Comparison of ENCODE assay signal across 16 cellular contexts in the genomic region with DNA sequence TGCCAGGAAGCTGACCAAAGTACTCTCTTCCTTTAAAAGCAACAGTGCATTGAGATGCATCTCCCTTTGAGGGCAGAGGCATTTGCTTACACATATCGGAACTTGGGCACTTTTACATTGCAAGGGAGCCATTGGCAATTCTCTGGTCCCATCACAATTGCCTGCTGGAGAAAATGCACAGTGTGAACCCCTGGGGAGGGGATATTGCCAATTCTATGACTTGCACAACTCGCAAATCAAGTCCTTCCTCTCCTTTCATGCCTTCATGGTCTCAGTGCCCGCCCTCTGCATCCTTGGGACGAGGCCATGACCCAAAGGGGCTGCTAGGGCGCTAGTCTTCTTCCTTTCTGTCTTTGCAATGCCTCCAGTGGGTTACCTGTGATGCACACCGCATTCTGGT. TPM values are rescaled to one million over a fixed set of nuclear protein-coding genes. Genes with fewer than 3 reads are reported as not detected.
DNase-seq lines count a peak whose midpoint lies in the region; ATAC-seq, FAIRE-seq and TF ChIP-seq lines count a peak whose summit lies in the region.
"Had no signal": no experiment of that assay in that cellular context is flagged by ENCODE, and none has a peak within 500 bp of the region (broad histone marks: within the 10 kb centered on the region; RNA-seq: fewer than 3 reads in every experiment).

No MANE protein-coding gene starts in this region.

- BruUV-seq in OCI-LY7 (replicated peaks; lab: Mats Ljungman, UMichigan), result no TSS peak

- TF ChIP-seq POLR2A in NB4 (IDR thresholded peaks at IDR 0.05; ENCODE audit: extremely low read depth, insufficient read length), result no peak

- H3K27ac ChIP-seq in GM23338 (ENCODE audit: low read depth), result peak overlapping the region; percentile 97
- H3K27ac ChIP-seq in mesendoderm (ENCODE audit: low read depth, low read length), result peak overlapping the region; percentile 70
- no peak overlapping the region for H3K27ac ChIP-seq in OCI-LY7 (ENCODE audit: low read depth, low read length, poor library complexity, severe bottlenecking)
- H3K27ac ChIP-seq: KMS-11 had no signal

- no peak overlapping the region for H3K4ac ChIP-seq in mesendoderm (ENCODE audit: low read depth, low read length)

- H3K36me3 ChIP-seq in GM23338 (ENCODE audit: insufficient read depth), result no peaks in the 10 kb centered on the region
- H3K36me3 ChIP-seq in mesendoderm (ENCODE audit: control insufficient read depth, insufficient read depth, low read length), result no peaks in the 10 kb centered on the region
- no peaks in the 10 kb centered on the region for H3K36me3 ChIP-seq in OCI-LY7 (ENCODE audit: insufficient read depth, low read length)
- H3K36me3 ChIP-seq: BE2C had no signal

- no CpG with 5 or more reads among the region's 6 CpGs for WGBS in mesendoderm (ENCODE audit: extremely low coverage, insufficient coverage, low lambda C conversion rate)

- H3K79me2 ChIP-seq in GM23338 (replicated peaks; ENCODE audit: insufficient read depth) (no peaks in the 10 kb centered on the region), mesendoderm (ENCODE audit: control insufficient read depth, insufficient read depth, low read length) (no peaks in the 10 kb centered on the region), OCI-LY7 (ENCODE audit: insufficient read depth, low read depth, low read length) (no peaks in the 10 kb centered on the region)

- H4K20me1 ChIP-seq in GM23338 (replicated peaks; ENCODE audit: insufficient read depth), result no peaks in the 10 kb centered on the region
- no peaks in the 10 kb centered on the region for H4K20me1 ChIP-seq in OCI-LY7 (ENCODE audit: insufficient read depth, low read length)

- TF ChIP-seq CTCF in GM23338 (conservative IDR thresholded peaks at IDR 0.05; ENCODE audit: low read depth in 2 of 2) (no peak), NB4 (IDR thresholded peaks at IDR 0.05; ENCODE audit: low read depth, low read length) (no peak), OCI-LY7 (conservative IDR thresholded peaks at IDR 0.05; ENCODE audit: low read length) (no peak)

- H3K9me3 Mint-ChIP-seq in GM23338, result no peaks in the 10 kb centered on the region; the same call in 2 of the 3 replicates
- H3K9me3 Mint-ChIP-seq: CD8-positive, alpha-beta memory T cell had no signal

- peak overlapping the region; percentile 38 for H3K4me3 ChIP-seq in GM23338
- H3K4me3 ChIP-seq in NB4 (ENCODE audit: low read depth, low read length), result no peak overlapping the region
- H3K4me3 ChIP-seq in mesendoderm (ENCODE audit: low read length), result no peak overlapping the region
- H3K4me3 ChIP-seq in OCI-LY7 (ENCODE audit: low read depth, low read length, poor library complexity, severe bottlenecking), result no peak overlapping the region

- no peak overlapping the region for H3K23ac ChIP-seq in mesendoderm (ENCODE audit: low read length)

- H3F3A ChIP-seq in GM23338 (replicated peaks; ENCODE audit: low read depth), result no peaks in the 10 kb centered on the region; the same call in 1 of the 2 replicates

- H4K8ac ChIP-seq in mesendoderm (ENCODE audit: low read depth, low read length), result no peak overlapping the region

- peak overlapping the region; percentile 78 for H2BK5ac ChIP-seq in mesendoderm (ENCODE audit: low read length)

- H3K4me1 ChIP-seq in GM23338 (ENCODE audit: insufficient read depth) (peaks cover 36% of the 10 kb centered on the region), mesendoderm (ENCODE audit: control insufficient read depth, low read depth, low read length) (peaks cover 4% of the 10 kb centered on the region), OCI-LY7 (ENCODE audit: insufficient read depth, low read length, poor library complexity, severe bottlenecking) (no peaks in the 10 kb centered on the region)
- H3K4me1 ChIP-seq: BE2C, Caco-2 had no signal

- H3K4me1 Mint-ChIP-seq in GM23338, result peaks cover 49% of the 10 kb centered on the region
- H3K4me1 Mint-ChIP-seq: CD14-positive monocyte; CD8-positive, alpha-beta memory T cell had no signal

- H3K27me3 ChIP-seq in GM23338 (ENCODE audit: insufficient read depth), result no peaks in the 10 kb centered on the region
- no peaks in the 10 kb centered on the region for H3K27me3 ChIP-seq in mesendoderm (ENCODE audit: insufficient read depth, low read length, poor library complexity)
- H3K27me3 ChIP-seq: BE2C had no signal

- H2AFZ ChIP-seq in GM23338 (no peak overlapping the region), OCI-LY7 (ENCODE audit: low read length) (no peak overlapping the region)

- H3K27me3 Mint-ChIP-seq in GM23338 (ENCODE audit: insufficient read depth, low read depth, poor library complexity), result peaks cover 5% of the 10 kb centered on the region

- no peaks in the 10 kb centered on the region for H3K79me1 ChIP-seq in mesendoderm (ENCODE audit: low read length)

- H2AK5ac ChIP-seq in mesendoderm (ENCODE audit: low read length), result no peak overlapping the region

- no peak for FAIRE-seq in urothelium cell line (lab: Jason Lieb, UNC)
- FAIRE-seq: HepG2 had no signal

- H3K27ac Mint-ChIP-seq in GM23338, result peak overlapping the region; percentile 94
- H3K27ac Mint-ChIP-seq: CD14-positive monocyte; CD8-positive, alpha-beta memory T cell had no signal

- H4K5ac ChIP-seq in mesendoderm (ENCODE audit: low read length), result no peak overlapping the region

- H3K36me3 Mint-ChIP-seq in GM23338 (ENCODE audit: low read depth), result peaks cover 3% of the 10 kb centered on the region; the same call in 1 of the 3 replicates
- H3K36me3 Mint-ChIP-seq: CD14-positive monocyte; CD8-positive, alpha-beta memory T cell had no signal

- DNase-seq in GM23338 (ENCODE audit: low spot score), result peak; percentile 61
- peak; percentile 21 for DNase-seq in NB4 (ENCODE audit: low read depth)
- DNase-seq in iPS DF 19.7 (ENCODE audit: low read depth, low spot score), result peak; percentile 69
- no peak for DNase-seq in mesendoderm
- DNase-seq in OCI-LY7 (ENCODE audit: low spot score), result no peak
- no peak for DNase-seq in urothelium cell line (ENCODE audit: low spot score)
- no peak for DNase-seq in mesenteric fat pad (ENCODE audit: low spot score)
- DNase-seq in GM19238 (ENCODE audit: insufficient read length, low spot score), result no peak
- DNase-seq: ACHN; BE2C; Caco-2; CD8-positive, alpha-beta memory T cell had no signal

- H3K4me2 ChIP-seq in GM23338, result peak overlapping the region; percentile 50
- H3K4me2 ChIP-seq in mesendoderm (ENCODE audit: low read length), result no peak overlapping the region
- no peak overlapping the region for H3K4me2 ChIP-seq in OCI-LY7 (ENCODE audit: low read length)
- H3K4me2 ChIP-seq: KMS-11 had no signal

- H3K9me3 ChIP-seq in OCI-LY7 (ENCODE audit: low read length), result no peaks in the 10 kb centered on the region
- H3K9me3 ChIP-seq: BE2C, Caco-2 had no signal

- H3K9ac ChIP-seq in mesendoderm (ENCODE audit: low read length), result no peak overlapping the region
- H3K9ac ChIP-seq: KMS-11 had no signal

- H3K56ac ChIP-seq in mesendoderm (ENCODE audit: low read length), result peak overlapping the region; percentile 62

- H3K4me3 Mint-ChIP-seq in GM23338, result peak overlapping the region; percentile 56
- H3K4me3 Mint-ChIP-seq: CD8-positive, alpha-beta memory T cell had no signal

- intact Hi-C loops in OCI-LY7 (cut with micrococcal nuclease; ENCODE audit: unreplicated experiment), result no loop called here

- no peak overlapping the region for H2BK120ac ChIP-seq in mesendoderm (ENCODE audit: low read depth, low read length)

- no peak overlapping the region for H2BK15ac ChIP-seq in mesendoderm (replicated peaks; ENCODE audit: low read depth)

- H3K9me2 ChIP-seq in GM23338 (ENCODE audit: insufficient read depth) (no peaks in the 10 kb centered on the region), OCI-LY7 (ENCODE audit: insufficient read depth, low read length) (no peaks in the 10 kb centered on the region)

- CTCF ChIA-PET in OCI-LY7 (lab: Charles Lee; ENCODE audit: unreplicated experiment), result no interaction called here

- POLR2A ChIA-PET in OCI-LY7 (lab: Charles Lee), result interaction anchor here (0.5 kb wide), 1 partner anchor 100 kb away, joined by 3 read pairs; no protein-coding TSS in a partner anchor

- ATAC-seq in GM23338, result peak; percentile 34
- ATAC-seq: HCT116, HepG2 had no signal

- no peak overlapping the region for H3K18ac ChIP-seq in mesendoderm (ENCODE audit: low read length)

TF ChIP-seq in GM23338, 12 proteins besides CTCF, POLR2A, EP300 and RAD21 (continues in another document):
- peak; percentile 72; the same call in 1 of the 2 replicates for TF ChIP-seq NANOG (IDR thresholded peaks at IDR 0.05; ENCODE audit: borderline replicate concordance)

RNA-seq across cellular contexts. Expression of gene PDZD4, which starts 14.9 kb away (rescaled TPM):
- 194 and 230 TPM in 2 replicates for total RNA-seq in GM23338 (2014; rRNA removed; shearing (Covaris generic))
- polyA plus RNA-seq in GM23338 (2016; fragmentation: Nextera tagmentation; extraction: Ambion mirVana), result 30.5 and 34.5 TPM in 2 replicates
- polyA plus RNA-seq in mesendoderm (2013, experiment 1 of 2), result 45.7 TPM
- polyA plus RNA-seq in mesendoderm (2013, experiment 2 of 2), result 46.5 TPM
- total RNA-seq in OCI-LY7 (2014; rRNA removed; shearing (Covaris generic)), result not detected in 2 replicates
- total RNA-seq in OCI-LY7 (2022), result not detected in 2 replicates
- total RNA-seq in mesenteric fat pad, result 2.5 TPM
- total RNA-seq: HepG2 had no signal
- polyA plus RNA-seq: CD14-positive monocyte, HepG2 had no signal

RNA-seq across cellular contexts. Expression of gene L1CAM, which starts 40.8 kb away (rescaled TPM):
- 27.6 and 29.2 TPM in 2 replicates for total RNA-seq in GM23338 (2014; rRNA removed; shearing (Covaris generic))
- 7.4 and 7.8 TPM in 2 replicates for polyA plus RNA-seq in GM23338 (2016; fragmentation: Nextera tagmentation; extraction: Ambion mirVana)
- polyA plus RNA-seq in mesendoderm (2013, experiment 1 of 2), result 11.3 TPM
- 10.2 TPM for polyA plus RNA-seq in mesendoderm (2013, experiment 2 of 2)
- not detected in 2 replicates for total RNA-seq in OCI-LY7 (2014; rRNA removed; shearing (Covaris generic))
- total RNA-seq in OCI-LY7 (2022) (not detected in 2 replicates), mesenteric fat pad (2.4 TPM)
- polyA plus RNA-seq: CD14-positive monocyte had no signal

RNA-seq across cellular contexts. Expression of gene SSR4, which starts 50.7 kb away (rescaled TPM):
- 107 and 168 TPM in 2 replicates for total RNA-seq in GM23338 (2014; rRNA removed; shearing (Covaris generic))
- 352 and 404 TPM in 2 replicates for polyA plus RNA-seq in GM23338 (2016; fragmentation: Nextera tagmentation; extraction: Ambion mirVana)
- 237 TPM for polyA plus RNA-seq in mesendoderm (2013, experiment 1 of 2)
- 230 TPM for polyA plus RNA-seq in mesendoderm (2013, experiment 2 of 2)
- total RNA-seq in OCI-LY7 (2014; rRNA removed; shearing (Covaris generic)), result 121 and 165 TPM in 2 replicates
- total RNA-seq in OCI-LY7 (2022), result 156 and 186 TPM in 2 replicates
- total RNA-seq in mesenteric fat pad, result 191 TPM

RNA-seq across cellular contexts. Expression of gene IDH3G, which starts 51.0 kb away (rescaled TPM):
- 43.0 and 49.0 TPM in 2 replicates for total RNA-seq in GM23338 (2014; rRNA removed; shearing (Covaris generic))
- polyA plus RNA-seq in GM23338 (2016; fragmentation: Nextera tagmentation; extraction: Ambion mirVana), result 41.4 and 45.5 TPM in 2 replicates
- polyA plus RNA-seq in mesendoderm (2013, experiment 1 of 2), result 42.6 TPM
- polyA plus RNA-seq in mesendoderm (2013, experiment 2 of 2), result 41.0 TPM
- total RNA-seq in OCI-LY7 (2014; rRNA removed; shearing (Covaris generic)), result 52.5 and 53.2 TPM in 2 replicates
- total RNA-seq in OCI-LY7 (2022) (47.5 and 51.8 TPM in 2 replicates), mesenteric fat pad (57.4 TPM)

RNA-seq across cellular contexts. Expression of gene AVPR2, which starts 59.3 kb away (rescaled TPM):
- total RNA-seq in GM23338 (2014; rRNA removed; shearing (Covaris generic)), result not detected in 2 replicates
- not detected in 2 replicates for polyA plus RNA-seq in GM23338 (2016; fragmentation: Nextera tagmentation; extraction: Ambion mirVana)
- 0.03 TPM for polyA plus RNA-seq in mesendoderm (2013, experiment 1 of 2)
- 0.03 TPM for polyA plus RNA-seq in mesendoderm (2013, experiment 2 of 2)
- total RNA-seq in OCI-LY7 (2014; rRNA removed; shearing (Covaris generic)), result 0.09 TPM in 1 of 2 replicates, not detected in the other
- 0.46 TPM in 1 of 2 replicates, not detected in the other for total RNA-seq in OCI-LY7 (2022)
- 7.2 TPM for total RNA-seq in mesenteric fat pad
- total RNA-seq: Caco-2; CD8-positive, alpha-beta memory T cell; HepG2 had no signal
- polyA plus RNA-seq: CD8-positive, alpha-beta memory T cell; HepG2 had no signal

Comparison
In these comparisons a context has a peak if more than half of its experiments do, and no peak if none do; other contexts are left out.
1. DNase-seq: peak in GM23338 (single experiment), NB4 (single experiment) and iPS DF 19.7 (single experiment); none in mesendoderm (single experiment), OCI-LY7 (single experiment), urothelium cell line (single experiment), mesenteric fat pad (single experiment) and GM19238 (single experiment).
2. RNA of gene PDZD4, which starts 14.9 kb away (total RNA-seq): 194 to 230 TPM in GM23338; 2.5 TPM in mesenteric fat pad (single experiment) and not detected in OCI-LY7; every median in the first group is over 10 times any median in the second.